In genomic region chr11:46565248-46565835, GRCh38 we compare ENCODE assay signal across 15 cellular contexts. TPM values are rescaled to one million over a fixed set of nuclear protein-coding genes. Genes with fewer than 3 reads are reported as not detected.
DNase-seq lines count a peak whose midpoint lies in the region; ATAC-seq, FAIRE-seq and TF ChIP-seq lines count a peak whose summit lies in the region.
"Had no signal": no experiment of that assay in that cellular context is flagged by ENCODE, and none has a peak within 500 bp of the region (broad histone marks: within the 10 kb centered on the region; RNA-seq: fewer than 3 reads in every experiment).

No MANE protein-coding gene starts in this region.

- TF ChIP-seq EP300 in SK-N-SH (IDR thresholded peaks at IDR 0.05; ENCODE audit: borderline replicate concordance in 1 of 2, low read depth in 1 of 2, low read length in 1 of 2) (no peak), K562 (IDR thresholded peaks at IDR 0.05; ENCODE audit: low read length) (no peak)

- CTCF ChIA-PET in SK-N-SH (lab: Yijun Ruan, JAX) (no interaction called here), K562 (lab: Yijun Ruan, JAX; ENCODE audit: low intra/inter-chr PET ratio) (no interaction called here), MCF 10A (lab: Yijun Ruan, JAX) (interaction anchor here (0.6 kb wide), 1 partner anchor 17 kb away, joined by 5 read pairs; no protein-coding TSS in a partner anchor)

- in situ Hi-C loops in K562 (cut with MboI): no loop called here

- no peak for TF ChIP-seq POLR2A in K562 (conservative IDR thresholded peaks at IDR 0.05)

- H3K9me2 ChIP-seq in SK-N-SH: no peaks in the 10 kb centered on the region

- no peak for TF ChIP-seq CTCF in SK-N-SH (IDR thresholded peaks at IDR 0.05)
- TF ChIP-seq CTCF in K562 (IDR thresholded peaks at IDR 0.05 in 2 of 3, conservative IDR thresholded peaks at IDR 0.05 in 1 of 3; ENCODE audit: insufficient read depth in 2 of 3, low read depth in 1 of 3, low read length in 3 of 3): no peak
- TF ChIP-seq CTCF in left lung (IDR thresholded peaks at IDR 0.05): no peak
- no peak for TF ChIP-seq CTCF in MCF 10A (IDR thresholded peaks at IDR 0.05; ENCODE audit: unreplicated experiment)

- DNase-seq in SK-N-SH (no peak), K562 (ENCODE audit: extremely low read depth in 1 of 4, low spot score in 3 of 4) (no peak), left lung (no peak), MCF 10A (ENCODE audit: unreplicated experiment) (no peak)
- DNase-seq: 8988T; C1 segment of cervical spinal cord; Calu3; CD4-positive, alpha-beta T cell; DMS 273 treated with DMSO at 0.1 percent for 48 hours had no signal

- 73% methylated on average over 7 of the region's 7 CpGs for WGBS in SK-N-SH (ENCODE audit: low lambda C conversion rate)
- WGBS in K562 (ENCODE audit: insufficient coverage, low coverage, missing lambda C conversion rate): 48% methylated on average over 7 of the region's 7 CpGs

- no peak overlapping the region for H2AFZ ChIP-seq in SK-N-SH (ENCODE audit: low read depth)
- no peak overlapping the region for H2AFZ ChIP-seq in K562 (ENCODE audit: low read depth, low read length)
- H2AFZ ChIP-seq: GM23248 had no signal

- H3K4me3 ChIP-seq in SK-N-SH (ENCODE audit: low read depth in 2 of 2, low read length in 1 of 2) (no peak overlapping the region), K562 (no peak overlapping the region), left lung (no peak overlapping the region)
- H3K4me3 ChIP-seq: GM12878, GM23248 had no signal

- H3K4me2 ChIP-seq in SK-N-SH: 0 out of 2 replicates have a peak overlapping the region, but pooled peaks have one; percentile 23
- no peak overlapping the region for H3K4me2 ChIP-seq in K562 (ENCODE audit: insufficient read depth, low read length)

- peaks cover 6% of the 10 kb centered on the region for H3K36me3 Mint-ChIP-seq in MCF 10A (ENCODE audit: insufficient read depth, unreplicated experiment)

- H3K27me3 ChIP-seq in SK-N-SH (ENCODE audit: insufficient read depth): no peaks in the 10 kb centered on the region
- no peaks in the 10 kb centered on the region for H3K27me3 ChIP-seq in K562 (ENCODE audit: control insufficient read depth in 2 of 2, insufficient read depth in 2 of 2, low read length in 2 of 2)
- no peaks in the 10 kb centered on the region for H3K27me3 ChIP-seq in left lung

- H3K9me3 Mint-ChIP-seq in MCF 10A (ENCODE audit: unreplicated experiment): no peaks in the 10 kb centered on the region
- H3K9me3 Mint-ChIP-seq: CD4-positive, alpha-beta T cell had no signal

- no peaks in the 10 kb centered on the region for H3K9me1 ChIP-seq in K562 (ENCODE audit: control insufficient read depth, insufficient read depth, low read length)

- no peak for ATAC-seq in SK-N-SH treated with all-trans-retinoic acid at 6 μM for 48 hours
- no peak for ATAC-seq in K562
- peak; percentile 61 for ATAC-seq in left lung
- no peak for ATAC-seq in HG03280 (IDR thresholded peaks at IDR 0.05; ENCODE audit: unreplicated experiment)
- no peak for ATAC-seq in HG03378 (IDR thresholded peaks at IDR 0.05; ENCODE audit: unreplicated experiment)
- ATAC-seq: GM12878 had no signal

- H3K9me3 ChIP-seq in SK-N-SH: no peaks in the 10 kb centered on the region
- H3K9me3 ChIP-seq in K562 (replicated peaks; ENCODE audit: control insufficient read depth, insufficient read depth, low read depth, low read length): no peaks in the 10 kb centered on the region
- H3K9me3 ChIP-seq in left lung: no peaks in the 10 kb centered on the region

- H3K27me3 Mint-ChIP-seq in MCF 10A (ENCODE audit: insufficient read depth, unreplicated experiment): no peaks in the 10 kb centered on the region
- H3K27me3 Mint-ChIP-seq: CD4-positive, alpha-beta T cell had no signal

- no peak overlapping the region for H3K9ac ChIP-seq in SK-N-SH
- peak overlapping the region in 1 of 2 experiments; percentile 31; a peak in 1 of 4 replicates for H3K9ac ChIP-seq in K562 (ENCODE audit: insufficient read depth in 1 of 2, low read depth in 2 of 2, low read length in 2 of 2)
- H3K9ac ChIP-seq: GM23248 had no signal

- H3K79me2 ChIP-seq in SK-N-SH (ENCODE audit: insufficient read depth) (peaks cover 91% of the 10 kb centered on the region), K562 (ENCODE audit: control insufficient read depth, insufficient read depth, low read length) (peaks cover 58% of the 10 kb centered on the region)

- peaks cover 54% of the 10 kb centered on the region for H4K20me1 ChIP-seq in SK-N-SH (ENCODE audit: insufficient read depth)
- H4K20me1 ChIP-seq in K562 (replicated peaks; ENCODE audit: control insufficient read depth, insufficient read depth, low read length): peaks cover 8% of the 10 kb centered on the region; the same call in 1 of the 2 replicates

- H3K4me3 Mint-ChIP-seq in MCF 10A (ENCODE audit: unreplicated experiment): no peak overlapping the region
- H3K4me3 Mint-ChIP-seq: CD4-positive, alpha-beta T cell had no signal

- H3K4me1 ChIP-seq in SK-N-SH (ENCODE audit: control insufficient read depth in 1 of 2, insufficient read depth in 2 of 2, low read depth in 1 of 2, low read length in 1 of 2): peaks cover 0 to 19% of the 10 kb centered on the region in 2 experiments; a peak in 3 of 4 replicates
- peaks cover 4 to 11% of the 10 kb centered on the region in 2 experiments; a peak in 2 of 5 replicates for H3K4me1 ChIP-seq in K562 (replicated peaks in 1 of 2; ENCODE audit: control insufficient read depth in 2 of 2, insufficient read depth in 2 of 2, low read length in 2 of 2)
- H3K4me1 ChIP-seq in left lung: peaks cover 8 to 19% of the 10 kb centered on the region in 2 donors

- H3K4me1 Mint-ChIP-seq in MCF 10A (ENCODE audit: insufficient read depth, unreplicated experiment): peaks cover 21% of the 10 kb centered on the region

- POLR2A ChIA-PET in SK-N-SH (lab: Yijun Ruan, JAX) (no interaction called here), K562 (lab: Yijun Ruan, JAX) (interaction anchor here (1.1 to 1.6 kb wide), 2 partner anchors 10 to 14 kb away, joined by 3 to 4 read pairs; no protein-coding TSS in a partner anchor), MCF 10A (lab: Yijun Ruan, JAX) (interaction anchor here (0.6 to 3.5 kb wide), 4 partner anchors 9 to 1247 kb away, joined by 3 to 12 read pairs (median 4); no protein-coding TSS in a partner anchor)

- H3F3A ChIP-seq in SK-N-SH (replicated peaks; ENCODE audit: insufficient read depth): peaks cover 14% of the 10 kb centered on the region

- H3K36me3 ChIP-seq in SK-N-SH (replicated peaks in 1 of 2; ENCODE audit: control insufficient read depth in 1 of 2, insufficient read depth in 2 of 2, low read length in 1 of 2): no peaks in the 10 kb centered on the region
- no peaks in the 10 kb centered on the region for H3K36me3 ChIP-seq in K562 (ENCODE audit: control insufficient read depth, insufficient read depth, low read length)
- no peaks in the 10 kb centered on the region for H3K36me3 ChIP-seq in left lung

- H3K27ac Mint-ChIP-seq in MCF 10A (ENCODE audit: low read depth, unreplicated experiment): no peak overlapping the region

- H3K27ac ChIP-seq in SK-N-SH (ENCODE audit: low read depth in 2 of 2, low read length in 1 of 2) (peak overlapping the region in 1 of 2 experiments; percentile 52; a peak in 2 of 4 replicates), K562 (ENCODE audit: extremely low read depth, low read depth, low read length) (no peak overlapping the region), left lung (no peak overlapping the region)
- H3K27ac ChIP-seq: GM23248 had no signal

- no peak for TF ChIP-seq RAD21 in SK-N-SH (IDR thresholded peaks at IDR 0.05; ENCODE audit: low read length)
- no peak for TF ChIP-seq RAD21 in K562 (CRISPR knock-in tag; conservative IDR thresholded peaks at IDR 0.05 in 1 of 2, IDR thresholded peaks at IDR 0.05 in 1 of 2)

- intact Hi-C loops in K562 (cut with micrococcal nuclease): no loop called here
- intact Hi-C loops in left lung (cut with DNase I): no loop called here
- intact Hi-C loops in MCF 10A (cut with micrococcal nuclease): no loop called here

- no TSS peak for BruUV-seq in K562 (replicated peaks; lab: Mats Ljungman, UMichigan)
- BruUV-seq in MCF 10A (replicated peaks; lab: Mats Ljungman, UMichigan): no TSS peak

- no peak for FAIRE-seq in K562 (lab: Jason Lieb, UNC)
- FAIRE-seq: GM12878, GM18507 had no signal

RNA-seq across cellular contexts. Expression of gene AMBRA1, which starts 28.5 kb away (rescaled TPM):
- polyA plus RNA-seq in SK-N-SH (2012; rRNA removed): 10.0 and 10.4 TPM in 2 replicates
- 5.6 and 6.9 TPM in 2 replicates for polyA plus RNA-seq in SK-N-SH (2012; cell fraction: cytosol; rRNA removed)
- 9.9 and 11.9 TPM in 2 replicates for polyA plus RNA-seq in SK-N-SH (2012; cell fraction: nucleus; rRNA removed)
- total RNA-seq in K562 (2011; cell fraction: chromatin; rRNA removed; ENCODE audit: low replicate concordance): 101 and 115 TPM in 2 replicates
- 57.9 and 61.2 TPM in 2 replicates for total RNA-seq in K562 (2011; cell fraction: nucleolus; rRNA removed)
- total RNA-seq in K562 (2011; cell fraction: nucleoplasm; rRNA removed): 63.4 and 66.6 TPM in 2 replicates
- 20.4 and 21.0 TPM in 2 replicates for total RNA-seq in K562 (2014; rRNA removed)
- total RNA-seq in K562 (2014; rRNA removed; fragmentation: Illumina TruSeq; extraction: Trizol): 10.1 and 13.4 TPM in 2 replicates
- total RNA-seq in K562 (2015; rRNA removed; fragmentation: Illumina TruSeq; extraction: Trizol): 13.0 and 13.1 TPM in 2 replicates
- total RNA-seq in K562 (2021): 24.5 and 27.9 TPM in 2 replicates
- 6.6 and 9.8 TPM in 2 replicates for polyA plus RNA-seq in K562 (2011; rRNA removed)
- polyA plus RNA-seq in K562 (2011; cell fraction: cytosol; rRNA removed): 8.8 and 11.9 TPM in 2 replicates
- polyA plus RNA-seq in K562 (2011; cell fraction: nucleus; rRNA removed): 19.4 and 22.2 TPM in 2 replicates
- 16.0 and 22.2 TPM in 2 replicates for polyA plus RNA-seq in K562 (2012)
- polyA plus RNA-seq in K562 (2014; fragmentation: Illumina TruSeq; extraction: Trizol): 12.5 and 13.0 TPM in 2 replicates
- under 1 TPM; 0.15 to 0.39 TPM for polyA plus RNA-seq in K562 (2014; fragmentation: Nextera tagmentation; extraction: Ambion mirVana)
- 8.9 and 9.9 TPM in 2 replicates for polyA plus RNA-seq in K562 (2014; rRNA removed)
- 26.5 and 28.3 TPM in 2 replicates for polyA minus RNA-seq in K562 (2011; rRNA and poly(A)+ RNA removed)
- 20.2 and 25.0 TPM in 2 replicates for polyA minus RNA-seq in K562 (2011; cell fraction: cytosol; rRNA and poly(A)+ RNA removed)
- 28.8 and 48.7 TPM in 2 replicates for polyA minus RNA-seq in K562 (2011; cell fraction: nucleus; rRNA and poly(A)+ RNA removed)
- total RNA-seq in left lung: 10 to 100 TPM; 27.2 to 28.2 TPM
- total RNA-seq in MCF 10A (2022): 19.6 and 28.5 TPM in 2 replicates

RNA-seq across cellular contexts. Expression of gene HARBI1, which starts 51.7 kb away (rescaled TPM):
- polyA plus RNA-seq in SK-N-SH (2012; rRNA removed) (2.4 and 3.3 TPM in 2 replicates), K562 (2011; rRNA removed) (4.7 and 5.5 TPM in 2 replicates), K562 (2014; fragmentation: Illumina TruSeq; extraction: Trizol) (5.3 and 6.0 TPM in 2 replicates), K562 (2014; fragmentation: Nextera tagmentation; extraction: Ambion mirVana) (1 to 10 TPM; 6.0 to 8.4 TPM), K562 (2014; rRNA removed) (3.5 and 6.1 TPM in 2 replicates)
- polyA plus RNA-seq in SK-N-SH (2012; cell fraction: cytosol; rRNA removed): 2.7 and 3.3 TPM in 2 replicates
- polyA plus RNA-seq in SK-N-SH (2012; cell fraction: nucleus; rRNA removed): 1.5 and 2.3 TPM in 2 replicates
- total RNA-seq in K562 (2011; cell fraction: chromatin; rRNA removed; ENCODE audit: low replicate concordance): 7.3 and 8.5 TPM in 2 replicates
- total RNA-seq in K562 (2011; cell fraction: nucleolus; rRNA removed): 6.8 and 8.2 TPM in 2 replicates
- 6.0 and 6.3 TPM in 2 replicates for total RNA-seq in K562 (2011; cell fraction: nucleoplasm; rRNA removed)
- total RNA-seq in K562 (2014; rRNA removed) (4.1 and 4.3 TPM in 2 replicates), K562 (2014; rRNA removed; fragmentation: Illumina TruSeq; extraction: Trizol) (5.6 and 6.0 TPM in 2 replicates), K562 (2015; rRNA removed; fragmentation: Illumina TruSeq; extraction: Trizol) (4.9 and 6.9 TPM in 2 replicates), K562 (2021) (5.5 and 5.8 TPM in 2 replicates), left lung (1 to 10 TPM; 4.5 to 5.0 TPM), MCF 10A (2022) (6.8 and 8.5 TPM in 2 replicates)
- 4.9 and 5.5 TPM in 2 replicates for polyA plus RNA-seq in K562 (2011; cell fraction: cytosol; rRNA removed)
- polyA plus RNA-seq in K562 (2011; cell fraction: nucleus; rRNA removed): 3.5 and 4.0 TPM in 2 replicates
- polyA plus RNA-seq in K562 (2012): 5.9 and 6.1 TPM in 2 replicates
- 6.3 and 6.9 TPM in 2 replicates for polyA minus RNA-seq in K562 (2011; rRNA and poly(A)+ RNA removed)
- polyA minus RNA-seq in K562 (2011; cell fraction: cytosol; rRNA and poly(A)+ RNA removed): 2.4 and 3.1 TPM in 2 replicates
- 2.4 and 3.6 TPM in 2 replicates for polyA minus RNA-seq in K562 (2011; cell fraction: nucleus; rRNA and poly(A)+ RNA removed)

RNA-seq across cellular contexts. Expression of gene ATG13, which starts 52.0 kb away (rescaled TPM):
- 39.4 and 52.8 TPM in 2 replicates for polyA plus RNA-seq in SK-N-SH (2012; rRNA removed)
- polyA plus RNA-seq in SK-N-SH (2012; cell fraction: cytosol; rRNA removed): 28.1 and 34.1 TPM in 2 replicates
- polyA plus RNA-seq in SK-N-SH (2012; cell fraction: nucleus; rRNA removed): 65.1 and 87.3 TPM in 2 replicates
- total RNA-seq in K562 (2011; cell fraction: chromatin; rRNA removed; ENCODE audit: low replicate concordance): 112 and 117 TPM in 2 replicates
- total RNA-seq in K562 (2011; cell fraction: nucleolus; rRNA removed): 77.5 and 112 TPM in 2 replicates
- 88.6 and 94.3 TPM in 2 replicates for total RNA-seq in K562 (2011; cell fraction: nucleoplasm; rRNA removed)
- 46.6 and 54.4 TPM in 2 replicates for total RNA-seq in K562 (2014; rRNA removed)
- total RNA-seq in K562 (2014; rRNA removed; fragmentation: Illumina TruSeq; extraction: Trizol): 26.0 and 27.2 TPM in 2 replicates
- 23.3 and 24.5 TPM in 2 replicates for total RNA-seq in K562 (2015; rRNA removed; fragmentation: Illumina TruSeq; extraction: Trizol)
- total RNA-seq in K562 (2021): 52.2 and 61.5 TPM in 2 replicates
- 56.9 and 66.1 TPM in 2 replicates for polyA plus RNA-seq in K562 (2011; rRNA removed)
- polyA plus RNA-seq in K562 (2011; cell fraction: cytosol; rRNA removed): 72.0 and 89.0 TPM in 2 replicates
- 128 and 150 TPM in 2 replicates for polyA plus RNA-seq in K562 (2011; cell fraction: nucleus; rRNA removed)
- polyA plus RNA-seq in K562 (2012): 33.0 and 68.6 TPM in 2 replicates
- 36.5 and 38.1 TPM in 2 replicates for polyA plus RNA-seq in K562 (2014; fragmentation: Illumina TruSeq; extraction: Trizol)
- polyA plus RNA-seq in K562 (2014; fragmentation: Nextera tagmentation; extraction: Ambion mirVana): 10 to 100 TPM; 13.1 to 15.6 TPM
- polyA plus RNA-seq in K562 (2014; rRNA removed): 49.5 and 58.8 TPM in 2 replicates
- polyA minus RNA-seq in K562 (2011; rRNA and poly(A)+ RNA removed): 48.2 and 57.6 TPM in 2 replicates
- polyA minus RNA-seq in K562 (2011; cell fraction: cytosol; rRNA and poly(A)+ RNA removed): 28.3 and 42.0 TPM in 2 replicates
- 36.8 and 48.7 TPM in 2 replicates for polyA minus RNA-seq in K562 (2011; cell fraction: nucleus; rRNA and poly(A)+ RNA removed)
- 10 to 100 TPM; 54.5 to 55.4 TPM for total RNA-seq in left lung
- total RNA-seq in MCF 10A (2022): 75.1 and 91.7 TPM in 2 replicates

Comparison
In these comparisons a context has a peak if more than half of its experiments do, and no peak if none do; other contexts are left out.
1. Of the 27 proteins assayed by ChIP-seq in both K562 and SK-N-SH: peak only in K562: NFIC; only in SK-N-SH: none; in both: none; in neither: 26.